In the genomic region with DNA sequence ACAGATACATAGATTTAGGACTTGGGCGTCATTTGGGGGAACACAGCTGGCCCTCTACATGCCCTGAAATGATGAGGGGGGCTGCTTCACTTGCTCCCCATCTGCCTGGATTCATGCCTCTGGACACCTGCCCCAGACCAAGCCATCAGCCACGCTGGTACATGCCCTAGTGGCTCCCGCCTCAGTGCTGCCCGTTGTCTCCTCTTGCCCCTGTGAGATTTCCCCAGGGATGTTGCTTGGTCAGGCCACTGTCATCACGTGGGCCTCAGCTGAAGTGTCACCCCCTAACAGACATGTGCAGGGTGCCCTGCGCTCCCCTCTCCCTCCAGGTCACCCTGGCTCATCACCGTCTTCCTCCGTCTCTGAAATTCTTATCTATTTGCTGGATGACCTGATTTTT, we compare ENCODE assay signal across 9 cellular contexts.
"Had no signal": no experiment of that assay in that cellular context is flagged by ENCODE, and none has a peak within 500 bp of the region (broad histone marks: within the 10 kb centered on the region; RNA-seq: fewer than 3 reads in every experiment).

No MANE protein-coding gene starts in this region.

- H3K36me3 ChIP-seq: HAP-1 had no signal

- H3K4me1 ChIP-seq: HAP-1 had no signal

- H3K27ac ChIP-seq: GM23248 had no signal

- ATAC-seq: GM23338, HCT116 had no signal

- H2AFZ ChIP-seq: GM23248, GM23338 had no signal

- DNase-seq: GM23248, GOT3, H7, H9, HCEC 1CT, HFFc6 had no signal

- H3K9me3 ChIP-seq: HAP-1 had no signal

- H3K4me2 ChIP-seq: GM23338 had no signal

- H3K9ac ChIP-seq: GM23248 had no signal

- H3K4me3 ChIP-seq: GM23248, GM23338, HAP-1 had no signal
